Comparison of ENCODE assay signal across 20 cellular contexts in the genomic region with DNA sequence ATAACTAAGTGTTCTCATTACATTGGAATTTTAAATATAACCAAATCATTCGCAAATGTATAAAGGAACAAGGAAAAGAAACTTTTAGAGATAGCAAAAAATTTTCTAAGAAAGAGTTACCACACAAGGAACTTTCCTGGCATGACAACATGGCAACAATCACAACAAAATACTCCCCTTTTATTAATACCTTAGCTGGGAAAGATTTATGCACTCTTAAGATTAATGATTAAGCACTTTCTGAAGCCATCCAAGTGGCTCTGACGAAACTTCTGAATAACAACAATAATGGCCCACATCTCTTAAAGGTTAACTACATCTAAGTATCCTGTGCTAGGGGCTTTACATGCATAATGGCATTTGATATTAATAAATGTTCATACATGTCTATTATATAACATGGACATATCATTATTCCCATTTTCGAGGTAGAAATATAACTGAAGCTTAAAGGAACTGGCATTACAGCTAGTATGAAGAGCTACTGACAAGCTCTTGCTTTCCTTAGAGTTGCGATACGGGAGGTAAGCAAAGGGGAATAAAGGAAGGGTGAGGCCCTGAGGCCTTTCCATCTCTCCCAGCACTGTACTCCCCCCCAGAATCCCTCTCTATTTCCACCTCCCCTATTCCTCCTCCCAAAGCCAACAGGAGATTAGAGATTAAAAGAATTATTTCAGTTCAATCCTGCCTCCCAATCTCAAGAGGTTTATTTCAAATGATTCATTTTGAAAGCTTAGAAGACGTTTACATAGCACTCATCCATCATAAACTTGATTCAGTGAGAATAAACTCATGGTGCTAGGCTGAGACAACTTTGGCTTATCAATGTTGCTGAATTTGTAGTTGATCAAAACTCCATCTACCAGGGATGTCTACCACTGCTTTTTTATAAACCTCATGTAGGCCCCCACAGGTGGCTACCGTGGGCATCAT. TPM values are rescaled to one million over a fixed set of nuclear protein-coding genes. Genes with fewer than 3 reads are reported as not detected.
A peak's percentile ranks its signal among the peaks of the same experiment; 100 is the strongest.
DNase-seq lines count a peak whose midpoint lies in the region; FAIRE-seq and TF ChIP-seq lines count a peak whose summit lies in the region.
"Had no signal": no experiment of that assay in that cellular context is flagged by ENCODE, and none has a peak within 500 bp of the region (broad histone marks: within the 10 kb centered on the region; RNA-seq: fewer than 3 reads in every experiment).

No MANE protein-coding gene starts in this region.

- H3K27me3 ChIP-seq in osteoblast (ENCODE audit: insufficient read depth, low read length), result no peaks in the 10 kb centered on the region
- H3K27me3 ChIP-seq in HAP-1 (ENCODE audit: low read depth), result no peaks in the 10 kb centered on the region
- no peaks in the 10 kb centered on the region for H3K27me3 ChIP-seq in vagina
- H3K27me3 ChIP-seq: dorsolateral prefrontal cortex, foreskin keratinocyte had no signal

- in situ Hi-C loops in Caki2 (cut with HindIII; ENCODE audit: low pct_unique_long_range_greater_than_20kb, low sequenced_read_pairs) (no loop called here), HAP-1 (cut with MboI; ENCODE audit: low sequenced_read_pairs) (no loop called here)

- H3K9me3 ChIP-seq in osteoblast (ENCODE audit: low read depth, low read length), result no peaks in the 10 kb centered on the region
- H3K9me3 ChIP-seq in HAP-1, result no peaks in the 10 kb centered on the region
- no peaks in the 10 kb centered on the region for H3K9me3 ChIP-seq in vagina
- H3K9me3 ChIP-seq: Caco-2 had no signal

- no peak for TF ChIP-seq POLR2A in vagina (IDR thresholded peaks at IDR 0.05)
- no peak for TF ChIP-seq POLR2A in H54 (IDR thresholded peaks at IDR 0.05; ENCODE audit: low read depth, low read length)

- peaks cover 23% of the 10 kb centered on the region for H4K20me1 ChIP-seq in osteoblast (ENCODE audit: insufficient read depth, low read length)

- no peaks in the 10 kb centered on the region for H3K27me3 Mint-ChIP-seq in activated T-helper 2 cell treated with anti-CD3 and anti-CD28 coated beads, Interferon-gamma antibody, Interleukin-2, Interleukin-4, amounts not matched to agents 10 μg/mL and 5 μg/mL and 100 μg/mL, durations not matched to agents 14 hours and 24 hours and 36 hours (ENCODE audit: low read depth)
- H3K27me3 Mint-ChIP-seq: activated naive CD4-positive, alpha-beta T cell treated with anti-CD3 and anti-CD28 coated beads, Interleukin-2, amount 50 U/mL, for 24 hours had no signal

- H3K27ac Mint-ChIP-seq in activated T-helper 2 cell treated with anti-CD3 and anti-CD28 coated beads, Interferon-gamma antibody, Interleukin-2, Interleukin-4, amounts not matched to agents 10 μg/mL and 5 μg/mL and 100 μg/mL, durations not matched to agents 14 hours and 24 hours and 36 hours, result peak overlapping the region; percentile 52
- H3K27ac Mint-ChIP-seq: activated naive CD4-positive, alpha-beta T cell treated with anti-CD3 and anti-CD28 coated beads, Interleukin-2, amount 50 U/mL, for 24 hours; mesothelial cell of epicardium had no signal

- peaks cover 16% of the 10 kb centered on the region for H3K36me3 Mint-ChIP-seq in activated T-helper 2 cell treated with anti-CD3 and anti-CD28 coated beads, Interferon-gamma antibody, Interleukin-2, Interleukin-4, amounts not matched to agents 10 μg/mL and 5 μg/mL and 100 μg/mL, durations not matched to agents 14 hours and 24 hours and 36 hours (ENCODE audit: low read depth)

- TF ChIP-seq CTCF in osteoblast (IDR thresholded peaks at IDR 0.05; ENCODE audit: extremely low read depth, low read depth, low read length), result no peak
- TF ChIP-seq CTCF in vagina (IDR thresholded peaks at IDR 0.05), result no peak

- H3K4me1 Mint-ChIP-seq in activated T-helper 2 cell treated with anti-CD3 and anti-CD28 coated beads, Interferon-gamma antibody, Interleukin-2, Interleukin-4, amounts not matched to agents 10 μg/mL and 5 μg/mL and 100 μg/mL, durations not matched to agents 14 hours and 24 hours and 36 hours (ENCODE audit: low read depth), result peaks cover 31% of the 10 kb centered on the region

- H3K9me3 Mint-ChIP-seq in activated T-helper 2 cell treated with anti-CD3 and anti-CD28 coated beads, Interferon-gamma antibody, Interleukin-2, Interleukin-4, amounts not matched to agents 10 μg/mL and 5 μg/mL and 100 μg/mL, durations not matched to agents 14 hours and 24 hours and 36 hours, result no peaks in the 10 kb centered on the region
- H3K9me3 Mint-ChIP-seq: activated naive CD4-positive, alpha-beta T cell treated with anti-CD3 and anti-CD28 coated beads, Interleukin-2, amount 50 U/mL, for 24 hours; mesothelial cell of epicardium had no signal

- H3K4me3 Mint-ChIP-seq in activated T-helper 2 cell treated with anti-CD3 and anti-CD28 coated beads, Interferon-gamma antibody, Interleukin-2, Interleukin-4, amounts not matched to agents 10 μg/mL and 5 μg/mL and 100 μg/mL, durations not matched to agents 14 hours and 24 hours and 36 hours (ENCODE audit: low read depth), result no peak overlapping the region
- H3K4me3 Mint-ChIP-seq: activated naive CD4-positive, alpha-beta T cell treated with anti-CD3 and anti-CD28 coated beads, Interleukin-2, amount 50 U/mL, for 24 hours; mesothelial cell of epicardium had no signal

- H3K4me2 ChIP-seq in osteoblast (ENCODE audit: insufficient read depth, low read length), result no peak overlapping the region
- H3K4me2 ChIP-seq: smooth muscle cell had no signal

- FAIRE-seq in H54 (lab: Jason Lieb, UNC), result no peak
- FAIRE-seq: G401.6 had no signal

- H3K36me3 ChIP-seq in osteoblast (ENCODE audit: insufficient read depth, low read length) (no peaks in the 10 kb centered on the region), HAP-1 (replicated peaks) (no peaks in the 10 kb centered on the region), vagina (no peaks in the 10 kb centered on the region)

- peaks cover 92% of the 10 kb centered on the region for H3K79me2 ChIP-seq in osteoblast (ENCODE audit: insufficient read depth, low read length)

- H2AFZ ChIP-seq in osteoblast (ENCODE audit: low read length), result no peak overlapping the region
- H2AFZ ChIP-seq: parathyroid adenoma had no signal

- H3K4me3 ChIP-seq in osteoblast (ENCODE audit: insufficient read depth, low read length), result no peak overlapping the region
- H3K4me3 ChIP-seq in HAP-1, result no peak overlapping the region
- no peak overlapping the region for H3K4me3 ChIP-seq in vagina
- H3K4me3 ChIP-seq: dorsolateral prefrontal cortex, smooth muscle cell had no signal

- no peak overlapping the region for H3K27ac ChIP-seq in osteoblast (ENCODE audit: low read depth, low read length)
- H3K27ac ChIP-seq in vagina, result no peak overlapping the region
- H3K27ac ChIP-seq: dorsolateral prefrontal cortex, foreskin keratinocyte, parathyroid adenoma had no signal

- H3K4me1 ChIP-seq in osteoblast (ENCODE audit: insufficient read depth, low read length), result peaks cover 2% of the 10 kb centered on the region
- H3K4me1 ChIP-seq in HAP-1, result peaks cover 4% of the 10 kb centered on the region
- peaks cover 42% of the 10 kb centered on the region for H3K4me1 ChIP-seq in vagina
- H3K4me1 ChIP-seq: foreskin keratinocyte had no signal

- DNase-seq in Caki2 (ENCODE audit: low read depth) (peak; percentile 69), glomerular visceral epithelial cell (ENCODE audit: extremely low spot score) (peak; percentile 59), osteoblast (ENCODE audit: insufficient read length, low spot score, missing footprints) (peak; percentile 57), HAP-1 (ENCODE audit: low spot score in 2 of 2) (no peak), vagina (ENCODE audit: extremely low spot score in 2 of 2) (no peak), ecto neural progenitor cell (ENCODE audit: low spot score) (no peak), H54 (ENCODE audit: insufficient read length, low spot score) (no peak)
- no peak for DNase-seq in activated T-helper 2 cell treated with anti-CD3 and anti-CD28 coated beads, Interferon-gamma antibody, Interleukin-2, Interleukin-4, amounts not matched to agents 10 μg/mL and 5 μg/mL and 100 μg/mL, durations not matched to agents 14 hours and 24 hours and 36 hours (ENCODE audit: low spot score)
- DNase-seq: activated CD8-positive, alpha-beta memory T cell treated with anti-CD3 and anti-CD28 coated beads, Interleukin-2, amount 50 U/mL, for 48 hours; Caco-2; dorsolateral prefrontal cortex; foreskin keratinocyte; NCI-H1092 treated with DMSO at 0.1 percent for 48 hours; SHP77; T-helper 2 cell had no signal

- intact Hi-C loops in activated T-helper 2 cell treated with anti-CD3 and anti-CD28 coated beads, Interferon-gamma antibody, Interleukin-2, Interleukin-4, amounts not matched to agents 10 μg/mL and 5 μg/mL and 100 μg/mL, durations not matched to agents 14 hours and 24 hours and 36 hours (cut with micrococcal nuclease), result no loop called here
- intact Hi-C loops in vagina (cut with DNase I), result no loop called here

RNA-seq across cellular contexts. Expression of gene MTMR12, which starts 9.7 kb away (rescaled TPM):
- 9.5 and 26.8 TPM in 2 replicates for total RNA-seq in Caki2 (2014; rRNA removed; shearing (Covaris generic); ENCODE audit: low replicate concordance)
- 22.7 and 23.5 TPM in 2 replicates for total RNA-seq in activated T-helper 2 cell treated with anti-CD3 and anti-CD28 coated beads, Interferon-gamma antibody, Interleukin-2, Interleukin-4, amounts not matched to agents 10 μg/mL and 5 μg/mL and 100 μg/mL, durations not matched to agents 14 hours and 24 hours and 36 hours
- total RNA-seq in osteoblast (17.7 and 20.6 TPM in 2 replicates), vagina (23.8 TPM)

Comparison
In these comparisons a context has a peak if more than half of its experiments do, and no peak if none do; other contexts are left out.
1. DNase-seq: peak in Caki2 (single experiment), glomerular visceral epithelial cell (single experiment) and osteoblast (single experiment); none in activated T-helper 2 cell treated with anti-CD3 and anti-CD28 coated beads, Interferon-gamma antibody, Interleukin-2, Interleukin-4, amounts not matched to agents 10 μg/mL and 5 μg/mL and 100 μg/mL, durations not matched to agents 14 hours and 24 hours and 36 hours (single experiment), HAP-1 (0 of 2), vagina (0 of 2), ecto neural progenitor cell (single experiment) and H54 (single experiment).